In genomic region chr11:64742087-64742939, GRCh38 we compare ENCODE assay signal across 8 cellular contexts. TPM values are rescaled to one million over a fixed set of nuclear protein-coding genes. Genes with fewer than 3 reads are reported as not detected.
DNase-seq lines count a peak whose midpoint lies in the region; ATAC-seq, FAIRE-seq and TF ChIP-seq lines count a peak whose summit lies in the region.

No MANE protein-coding gene starts in this region.

- H3K79me2 ChIP-seq in astrocyte (ENCODE audit: insufficient read depth, low read length), result no peaks in the 10 kb centered on the region

- H3K9me3 ChIP-seq in astrocyte (ENCODE audit: insufficient read depth, low read depth, low read length), result no peaks in the 10 kb centered on the region

- H3K4me2 ChIP-seq in astrocyte (ENCODE audit: low read length), result peak overlapping the region; percentile 68

- H3K27ac Mint-ChIP-seq in Calu3 (ENCODE audit: unreplicated experiment), result no peak overlapping the region
- no peak overlapping the region for H3K27ac Mint-ChIP-seq in astrocyte (ENCODE audit: unreplicated experiment)

- peaks cover 7% of the 10 kb centered on the region for H3K36me3 Mint-ChIP-seq in Calu3 (ENCODE audit: insufficient read depth, unreplicated experiment)
- no peaks in the 10 kb centered on the region for H3K36me3 Mint-ChIP-seq in astrocyte (ENCODE audit: low read depth, unreplicated experiment)

- FAIRE-seq in astrocyte (lab: Jason Lieb, UNC), result no peak
- no peak for FAIRE-seq in urothelium cell line (lab: Jason Lieb, UNC)

- CTCF ChIA-PET in Calu3 (lab: Charles Lee), result interaction anchor here (1.6 kb wide), 1 partner anchor 54 kb away, joined by 8 read pairs; no protein-coding TSS in a partner anchor

- no peak for ATAC-seq in HG03442 (IDR thresholded peaks at IDR 0.05; ENCODE audit: unreplicated experiment)

- peak overlapping the region; percentile 62 for H2AFZ ChIP-seq in astrocyte (ENCODE audit: low read depth, low read length)

- H3K27me3 Mint-ChIP-seq in Calu3 (ENCODE audit: unreplicated experiment), result peaks cover 83% of the 10 kb centered on the region
- peaks cover 37% of the 10 kb centered on the region for H3K27me3 Mint-ChIP-seq in astrocyte (ENCODE audit: low read depth, unreplicated experiment)

- peaks cover 24% of the 10 kb centered on the region for H3K4me1 ChIP-seq in astrocyte (ENCODE audit: insufficient read depth, low read length)

- H3K9me3 Mint-ChIP-seq in Calu3 (ENCODE audit: low read depth, unreplicated experiment), result no peaks in the 10 kb centered on the region
- H3K9me3 Mint-ChIP-seq in astrocyte (ENCODE audit: unreplicated experiment), result no peaks in the 10 kb centered on the region

- H3K4me1 Mint-ChIP-seq in Calu3 (ENCODE audit: low read depth, unreplicated experiment) (peaks cover 12% of the 10 kb centered on the region), astrocyte (ENCODE audit: low read depth, unreplicated experiment) (peaks cover 2% of the 10 kb centered on the region)

- no peaks in the 10 kb centered on the region for H3K36me3 ChIP-seq in astrocyte (ENCODE audit: insufficient read depth, low read length)

- H3K27me3 ChIP-seq in HL-60 (ENCODE audit: insufficient read depth, poor library complexity, severe bottlenecking) (no peaks in the 10 kb centered on the region), astrocyte (ENCODE audit: insufficient read depth, low read length) (peaks cover 43% of the 10 kb centered on the region), layer of hippocampus (ENCODE audit: control insufficient read depth, insufficient read depth, low read length) (peaks cover 4% of the 10 kb centered on the region)

- H3K4me3 Mint-ChIP-seq in Calu3 (ENCODE audit: low read depth, unreplicated experiment), result peak overlapping the region; percentile 65
- H3K4me3 Mint-ChIP-seq in astrocyte (ENCODE audit: unreplicated experiment), result no peak overlapping the region

- intact Hi-C loops in Calu3 (cut with micrococcal nuclease; ENCODE audit: unreplicated experiment), result no loop called here

- H4K20me1 ChIP-seq in astrocyte (ENCODE audit: insufficient read depth, low read length), result peaks cover 5% of the 10 kb centered on the region

- H3K4me3 ChIP-seq in HL-60 (replicated peaks; ENCODE audit: insufficient read depth, low read length) (peak overlapping the region; percentile 85), astrocyte (ENCODE audit: insufficient read depth, low read depth, low read length) (peak overlapping the region; percentile 3)

- H3K9ac ChIP-seq in astrocyte (ENCODE audit: low read length), result no peak overlapping the region

- no peak for TF ChIP-seq CTCF in Calu3 (IDR thresholded peaks at IDR 0.05; ENCODE audit: unreplicated experiment)
- TF ChIP-seq CTCF in HL-60 (IDR thresholded peaks at IDR 0.05; ENCODE audit: insufficient read depth, low read length), result no peak
- no peak for TF ChIP-seq CTCF in astrocyte (IDR thresholded peaks at IDR 0.05; ENCODE audit: insufficient read depth, low read depth, low read length)

- DNase-seq in Calu3 (no peak), HL-60 (ENCODE audit: low read depth in 1 of 2, low spot score in 1 of 2) (peak in 1 of 2 experiments; percentile 45), astrocyte (ENCODE audit: low read depth) (no peak), urothelium cell line (ENCODE audit: low spot score) (no peak), NCI-H446 (lab: John Stamatoyannopoulos, UW) (no peak)

- peak overlapping the region; percentile 99 for H3K27ac ChIP-seq in HL-60 (replicated peaks)
- H3K27ac ChIP-seq in astrocyte (ENCODE audit: low read depth, low read length), result no peak overlapping the region
- H3K27ac ChIP-seq in layer of hippocampus (ENCODE audit: low read depth, low read length), result peak overlapping the region; percentile 73
- peak overlapping the region; percentile 45 for H3K27ac ChIP-seq in temporal lobe (ENCODE audit: low read depth, low read length)

- BruUV-seq in Calu3 (replicated peaks; lab: Mats Ljungman, UMichigan), result no TSS peak

RNA-seq across cellular contexts. Expression of gene RASGRP2, which starts 1.6 kb away (rescaled TPM):
- not detected in 2 replicates for total RNA-seq in Calu3 (2022)
- 3.9 and 5.4 TPM in 2 replicates for total RNA-seq in astrocyte
- total RNA-seq in temporal lobe, result 22.9 TPM

RNA-seq across cellular contexts. Expression of gene PYGM, which starts 17.5 kb away (rescaled TPM):
- total RNA-seq in Calu3 (2022), result 1.4 and 1.8 TPM in 2 replicates
- total RNA-seq in astrocyte, result 0.68 and 1.0 TPM in 2 replicates
- total RNA-seq in temporal lobe, result 1.5 TPM

RNA-seq across cellular contexts. Expression of gene NRXN2, which starts 19.3 kb away (rescaled TPM):
- not detected in 2 replicates for total RNA-seq in Calu3 (2022)
- 0.14 and 0.17 TPM in 2 replicates for total RNA-seq in astrocyte
- total RNA-seq in temporal lobe, result 157 TPM

RNA-seq across cellular contexts. Expression of gene SF1, which starts 36.0 kb away (rescaled TPM):
- 312 and 319 TPM in 2 replicates for total RNA-seq in Calu3 (2022)
- total RNA-seq in astrocyte, result 210 and 215 TPM in 2 replicates
- total RNA-seq in temporal lobe, result 93.2 TPM

Comparison
In these comparisons a context has a peak if more than half of its experiments do, and no peak if none do; other contexts are left out.
1. RNA of gene NRXN2, which starts 19.3 kb away (total RNA-seq): 157 TPM in temporal lobe (single experiment); 0.14 to 0.17 TPM in astrocyte and not detected in Calu3; every median in the first group is over 100 times any median in the second.